1 cellular context compared by ENCODE assay signal in genomic region chr1:70963374-70963773, GRCh38.
TF ChIP-seq lines count a peak whose summit lies in the region.

No MANE protein-coding gene starts in this region.

TF ChIP-seq in GM23338, 12 proteins besides CTCF, POLR2A, EP300 and RAD21 (continued from another document):
- no peak for TF ChIP-seq REST (IDR thresholded peaks at IDR 0.05; ENCODE audit: unreplicated experiment)
